8 cellular contexts compared by ENCODE assay signal in the genomic region with DNA sequence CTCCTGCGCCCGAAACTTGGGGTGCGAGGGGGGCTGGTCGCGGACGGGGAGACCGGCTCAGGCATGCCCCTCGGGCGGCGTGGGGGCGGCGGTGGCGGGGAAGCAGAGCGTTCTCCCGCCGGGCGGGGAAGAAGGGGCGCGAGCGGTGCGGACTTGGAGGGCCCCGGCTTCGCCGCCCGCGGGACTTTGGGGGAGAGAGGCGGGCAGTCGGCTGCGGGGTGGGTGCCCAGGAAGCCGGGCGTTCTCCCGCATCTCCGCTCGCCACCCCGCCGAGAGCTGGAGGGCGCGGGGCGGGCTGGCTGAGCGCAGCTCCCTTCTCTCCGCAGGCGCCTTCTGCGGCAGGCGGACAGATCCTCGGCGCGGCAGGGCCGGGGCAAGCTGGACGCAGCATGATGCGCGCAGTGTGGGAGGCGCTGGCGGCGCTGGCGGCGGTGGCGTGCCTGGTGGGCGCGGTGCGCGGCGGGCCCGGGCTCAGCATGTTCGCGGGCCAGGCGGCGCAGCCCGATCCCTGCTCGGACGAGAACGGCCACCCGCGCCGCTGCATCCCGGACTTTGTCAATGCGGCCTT. TPM values are rescaled to one million over a fixed set of nuclear protein-coding genes. Genes with fewer than 3 reads are reported as not detected.
DNase-seq lines count a peak whose midpoint lies in the region; ATAC-seq and TF ChIP-seq lines count a peak whose summit lies in the region.

No MANE protein-coding gene starts in this region.

- no peak for TF ChIP-seq POLR2A in uterus (IDR thresholded peaks at IDR 0.05)

- TF ChIP-seq CTCF in GM12875 (IDR thresholded peaks at IDR 0.05; ENCODE audit: borderline replicate concordance, insufficient read depth, low read depth, low read length), result no peak
- no peak for TF ChIP-seq CTCF in uterus (IDR thresholded peaks at IDR 0.05)

- ATAC-seq in GM19452 (IDR thresholded peaks at IDR 0.05; ENCODE audit: unreplicated experiment), result no peak

- peaks cover 0 to 2% of the 10 kb centered on the region in 2 donors for H3K27me3 ChIP-seq in uterus

- H3K36me3 ChIP-seq in uterus, result no peaks in the 10 kb centered on the region

- intact Hi-C loops in uterus (cut with DNase I; ENCODE audit: low total_unique reads), result no loop called here

- no peaks in the 10 kb centered on the region for H3K9me3 ChIP-seq in uterus

- H3K4me3 ChIP-seq in GM12875 (ENCODE audit: low read depth, low read length) (peak overlapping the region; percentile 58), uterus (peak overlapping the region; percentile 48 to 58)

- H3K4me1 ChIP-seq in uterus, result peaks cover 0 to 8% of the 10 kb centered on the region in 2 donors

- DNase-seq in OCI-M1 (lab: John Stamatoyannopoulos, UW), result peak; percentile 19
- peak; percentile 43 for DNase-seq in dermis blood vessel endothelial cell
- DNase-seq in mesenteric fat pad (ENCODE audit: low spot score), result peak; percentile 90
- DNase-seq in uterus, result peak; percentile 30 to 33
- DNase-seq in NCI-H2081 (lab: John Stamatoyannopoulos, UW), result no peak
- no peak for DNase-seq in iPS-NIHi7 (ENCODE audit: extremely low spot score)

- H3K27ac ChIP-seq in uterus, result peak overlapping the region; percentile 67 to 71

RNA-seq across cellular contexts. Expression of gene NTN1, which starts 0.8 kb away (rescaled TPM):
- 0.68 and 0.84 TPM in 2 replicates for total RNA-seq in dermis blood vessel endothelial cell
- total RNA-seq in mesenteric fat pad, result 3.1 TPM
- 10 to 100 TPM in 2 of 4 donors, 1 to 10 TPM in 2; 3.3 to 19.2 (median 10.4) TPM for total RNA-seq in uterus

RNA-seq across cellular contexts. Expression of gene PIK3R5, which starts 56.6 kb away (rescaled TPM):
- total RNA-seq in dermis blood vessel endothelial cell (0.05 TPM in 1 of 2 replicates, not detected in the other), mesenteric fat pad (34.5 TPM), uterus (10 to 100 TPM in 2 of 4 donors, 1 to 10 TPM in 2; 1.6 to 12.0 (median 8.4) TPM)

Comparison
In these comparisons a context has a peak if more than half of its experiments do, and no peak if none do; other contexts are left out.
1. DNase-seq: peak in OCI-M1 (single experiment), dermis blood vessel endothelial cell (single experiment), mesenteric fat pad (single experiment) and uterus (2 of 2); none in NCI-H2081 (0 of 2) and iPS-NIHi7 (single experiment).